In the genomic region with DNA sequence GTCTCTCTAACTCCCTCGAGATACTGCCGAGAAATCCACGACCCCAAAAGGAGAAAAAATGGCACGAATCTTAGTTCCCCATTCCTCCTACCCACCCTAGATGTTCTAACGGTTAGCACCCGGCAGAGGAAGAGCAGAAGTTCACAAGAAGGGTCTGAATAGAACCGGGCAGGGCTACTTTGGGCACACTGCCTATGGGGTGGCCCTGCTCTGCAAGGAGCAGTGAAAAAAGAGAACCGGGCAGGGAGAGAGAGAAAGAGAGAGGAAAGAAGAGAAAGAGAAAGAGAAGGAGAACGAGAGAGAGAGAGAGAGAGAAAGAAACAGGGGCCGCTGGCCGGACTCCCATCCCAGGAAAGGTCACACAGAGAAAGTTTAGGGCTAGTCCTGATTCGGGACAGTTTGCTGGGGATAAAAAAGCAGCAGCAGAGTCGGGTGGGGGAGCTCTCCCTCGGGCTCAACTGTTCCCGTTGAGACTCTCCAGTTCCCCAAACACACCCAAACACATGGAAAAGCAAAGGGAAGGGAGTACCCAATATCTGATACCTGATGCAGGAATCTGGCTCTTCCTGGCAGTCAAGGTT, we compare ENCODE assay signal across 6 cellular contexts. TPM values are rescaled to one million over a fixed set of nuclear protein-coding genes. Genes with fewer than 3 reads are reported as not detected.
A peak's percentile ranks its signal among the peaks of the same experiment; 100 is the strongest.
DNase-seq lines count a peak whose midpoint lies in the region; ATAC-seq, FAIRE-seq and TF ChIP-seq lines count a peak whose summit lies in the region.

No MANE protein-coding gene starts in this region.

- no peaks in the 10 kb centered on the region for H3K9me3 Mint-ChIP-seq in activated naive CD8-positive, alpha-beta T cell treated with anti-CD3 and anti-CD28 coated beads, Interleukin-2, amount 50 U/mL, for 24 hours

- H3K36me3 Mint-ChIP-seq in activated naive CD8-positive, alpha-beta T cell treated with anti-CD3 and anti-CD28 coated beads, Interleukin-2, amount 50 U/mL, for 24 hours (ENCODE audit: low read depth): peaks cover 23% of the 10 kb centered on the region

- ATAC-seq in HG03460 (IDR thresholded peaks at IDR 0.05; ENCODE audit: unreplicated experiment) (peak; percentile 1), mucosa of descending colon (peak; percentile 7)
- ATAC-seq in activated naive CD8-positive, alpha-beta T cell treated with anti-CD3 and anti-CD28 coated beads, Interleukin-2, amount 50 U/mL, for 24 hours: no peak

- intact Hi-C loops in mucosa of descending colon (cut with DNase I, micrococcal nuclease): no loop called here

- H3K36me3 ChIP-seq in mucosa of descending colon (ENCODE audit: low read depth): no peaks in the 10 kb centered on the region

- no peak for TF ChIP-seq CTCF in mucosa of descending colon (IDR thresholded peaks at IDR 0.05)

- no peak for DNase-seq in activated naive CD8-positive, alpha-beta T cell treated with anti-CD3 and anti-CD28 coated beads, Interleukin-2, amount 50 U/mL, for 24 hours
- peak in 1 of 3 donors; percentile 33 for DNase-seq in mucosa of descending colon
- no peak for DNase-seq in HPDE6-E6E7 (ENCODE audit: extremely low spot score)
- no peak for DNase-seq in NCI-H2227 (lab: John Stamatoyannopoulos, UW; ENCODE audit: unreplicated experiment)
- DNase-seq in frontal cortex (ENCODE audit: low spot score in 2 of 2): no peak

- H3K27ac Mint-ChIP-seq in activated naive CD8-positive, alpha-beta T cell treated with anti-CD3 and anti-CD28 coated beads, Interleukin-2, amount 50 U/mL, for 24 hours: peak overlapping the region; percentile 98

- FAIRE-seq in frontal cortex (lab: Jason Lieb, UNC): no peak

- H3K4me3 ChIP-seq in mucosa of descending colon: peak overlapping the region; percentile 32

- peaks cover 36% of the 10 kb centered on the region for H3K4me1 Mint-ChIP-seq in activated naive CD8-positive, alpha-beta T cell treated with anti-CD3 and anti-CD28 coated beads, Interleukin-2, amount 50 U/mL, for 24 hours

- peaks cover 4% of the 10 kb centered on the region for H3K27me3 Mint-ChIP-seq in activated naive CD8-positive, alpha-beta T cell treated with anti-CD3 and anti-CD28 coated beads, Interleukin-2, amount 50 U/mL, for 24 hours

- H3K9me3 ChIP-seq in mucosa of descending colon: no peaks in the 10 kb centered on the region

- no peaks in the 10 kb centered on the region for H3K4me1 ChIP-seq in mucosa of descending colon (ENCODE audit: low read depth)

- peak overlapping the region; percentile 97 for H3K4me3 Mint-ChIP-seq in activated naive CD8-positive, alpha-beta T cell treated with anti-CD3 and anti-CD28 coated beads, Interleukin-2, amount 50 U/mL, for 24 hours

RNA-seq across cellular contexts. Expression of gene GLA, which starts 0.5 kb away (rescaled TPM):
- total RNA-seq in mucosa of descending colon: 10 to 100 TPM; 17.7 to 26.9 (median 21.1) TPM
- 15.5 TPM for total RNA-seq in frontal cortex

RNA-seq across cellular contexts. Expression of gene HNRNPH2, which starts 0.8 kb away (rescaled TPM):
- total RNA-seq in mucosa of descending colon (10 to 100 TPM; 43.6 to 65.0 (median 60.7) TPM), frontal cortex (110 TPM)

RNA-seq across cellular contexts. Expression of gene RPL36A, which starts 16.4 kb away (rescaled TPM):
- total RNA-seq in mucosa of descending colon (100 to 1,000 TPM; 125 to 181 (median 167) TPM), frontal cortex (301 TPM)

RNA-seq across cellular contexts. Expression of gene BTK, which starts 21.3 kb away (rescaled TPM):
- total RNA-seq in mucosa of descending colon (1 to 10 TPM; 1.8 to 5.6 (median 5.0) TPM), frontal cortex (0.41 TPM)

RNA-seq across cellular contexts. Expression of gene TIMM8A, which starts 58.7 kb away (rescaled TPM):
- total RNA-seq in mucosa of descending colon: 10 to 100 TPM; 13.6 to 17.7 (median 13.9) TPM
- total RNA-seq in frontal cortex: 4.9 TPM
